9 cellular contexts compared by ENCODE assay signal in genomic region chr3:151890721-151891141, GRCh38. TPM values are rescaled to one million over a fixed set of nuclear protein-coding genes. Genes with fewer than 3 reads are reported as not detected.
DNase-seq lines count a peak whose midpoint lies in the region; ATAC-seq and TF ChIP-seq lines count a peak whose summit lies in the region.
"Had no signal": no experiment of that assay in that cellular context is flagged by ENCODE, and none has a peak within 500 bp of the region (broad histone marks: within the 10 kb centered on the region; RNA-seq: fewer than 3 reads in every experiment).

No MANE protein-coding gene starts in this region.

- H3K9me3 ChIP-seq in right atrium auricular region = no peaks in the 10 kb centered on the region

- DNase-seq in NCI-H2196 (lab: John Stamatoyannopoulos, UW; ENCODE audit: unreplicated experiment) (peak; percentile 90), immature natural killer cell (peak; percentile 49 to 55 (median 53)), right atrium auricular region (ENCODE audit: low spot score) (no peak), CD1c-positive myeloid dendritic cell (ENCODE audit: extremely low spot score) (no peak)
- DNase-seq in effector CD4-positive, alpha-beta T cell = no peak
- no peak for DNase-seq in activated T-cell treated with anti-CD3 and anti-CD28 coated beads, Interleukin-2, amount 50 U/mL, for 72 hours

- peak overlapping the region; percentile 68 to 93 (median 84) for H3K27ac Mint-ChIP-seq in immature natural killer cell
- H3K27ac Mint-ChIP-seq in activated T-cell treated with anti-CD3 and anti-CD28 coated beads, Interleukin-2, amount 50 U/mL, for 72 hours = no peak overlapping the region

- peaks cover 57 to 71% of the 10 kb centered on the region in 2 donors for H3K4me1 Mint-ChIP-seq in immature natural killer cell
- H3K4me1 Mint-ChIP-seq in activated T-cell treated with anti-CD3 and anti-CD28 coated beads, Interleukin-2, amount 50 U/mL, for 72 hours (ENCODE audit: low read depth) = peaks cover 17% of the 10 kb centered on the region

- peaks cover 0 to 2% (median 0%) of the 10 kb centered on the region in 3 donors for H3K27me3 Mint-ChIP-seq in immature natural killer cell (ENCODE audit: low read depth in 3 of 3)
- H3K27me3 Mint-ChIP-seq in activated T-cell treated with anti-CD3 and anti-CD28 coated beads, Interleukin-2, amount 50 U/mL, for 72 hours (ENCODE audit: low read depth) = no peaks in the 10 kb centered on the region

- H3K36me3 ChIP-seq in right atrium auricular region = no peaks in the 10 kb centered on the region

- H3K27me3 ChIP-seq in right atrium auricular region = no peaks in the 10 kb centered on the region

- H3K4me3 ChIP-seq in right atrium auricular region = no peak overlapping the region

- H3K4me1 ChIP-seq in right atrium auricular region = no peaks in the 10 kb centered on the region

- H3K9me3 Mint-ChIP-seq in immature natural killer cell = no peaks in the 10 kb centered on the region
- H3K9me3 Mint-ChIP-seq in activated T-cell treated with anti-CD3 and anti-CD28 coated beads, Interleukin-2, amount 50 U/mL, for 72 hours = peaks cover 1 to 2% of the 10 kb centered on the region in 2 donors

- H3K4me3 Mint-ChIP-seq in immature natural killer cell = peak overlapping the region; percentile 44 to 80 (median 70)
- H3K4me3 Mint-ChIP-seq in activated T-cell treated with anti-CD3 and anti-CD28 coated beads, Interleukin-2, amount 50 U/mL, for 72 hours = no peak overlapping the region

- H3K27ac ChIP-seq in right atrium auricular region = no peak overlapping the region
- H3K27ac ChIP-seq: VCaP had no signal

- TF ChIP-seq CTCF in right atrium auricular region (IDR thresholded peaks at IDR 0.05) = no peak

- no peaks in the 10 kb centered on the region for H3K36me3 Mint-ChIP-seq in immature natural killer cell
- H3K36me3 Mint-ChIP-seq in activated T-cell treated with anti-CD3 and anti-CD28 coated beads, Interleukin-2, amount 50 U/mL, for 72 hours (ENCODE audit: insufficient read depth in 2 of 2) = no peaks in the 10 kb centered on the region

- ATAC-seq in GM18873 (IDR thresholded peaks at IDR 0.05; ENCODE audit: low FRiP score, unreplicated experiment) = peak; percentile 50
- peak; percentile 66 for ATAC-seq in HG03025 (IDR thresholded peaks at IDR 0.05; ENCODE audit: low FRiP score, unreplicated experiment)
- ATAC-seq in activated T-cell treated with anti-CD3 and anti-CD28 coated beads, Interleukin-2, amount 50 U/mL, for 72 hours (replicated peaks in 1 of 2) = no peak

RNA-seq across cellular contexts. Expression of gene SUCNR1, which starts 17.3 kb away (rescaled TPM):
- polyA plus RNA-seq in immature natural killer cell = under 1 TPM in 2 of 3 donors, not detected in 1; 0.06 to 0.12 TPM
- 1 to 10 TPM; 1.1 to 1.5 TPM for total RNA-seq in right atrium auricular region
- under 1 TPM in 1 of 2 donors, not detected in 1; 0.05 TPM for total RNA-seq in activated T-cell treated with anti-CD3 and anti-CD28 coated beads, Interleukin-2, amount 50 U/mL, for 72 hours

Comparison
In these comparisons a context has a peak if more than half of its experiments do, and no peak if none do; other contexts are left out.
1. ATAC-seq: peak in GM18873 (single experiment) and HG03025 (single experiment); none in activated T-cell treated with anti-CD3 and anti-CD28 coated beads, Interleukin-2, amount 50 U/mL, for 72 hours (0 of 2).
2. DNase-seq: peak in NCI-H2196 (single experiment) and immature natural killer cell (3 of 3); none in effector CD4-positive, alpha-beta T cell (single experiment), right atrium auricular region (single experiment), activated T-cell treated with anti-CD3 and anti-CD28 coated beads, Interleukin-2, amount 50 U/mL, for 72 hours (0 of 2) and CD1c-positive myeloid dendritic cell (single experiment).
3. H3K4me3 Mint-ChIP-seq: peak in immature natural killer cell (5 of 5); none in activated T-cell treated with anti-CD3 and anti-CD28 coated beads, Interleukin-2, amount 50 U/mL, for 72 hours (0 of 2).